8 cellular contexts compared by ENCODE assay signal in the genomic region with DNA sequence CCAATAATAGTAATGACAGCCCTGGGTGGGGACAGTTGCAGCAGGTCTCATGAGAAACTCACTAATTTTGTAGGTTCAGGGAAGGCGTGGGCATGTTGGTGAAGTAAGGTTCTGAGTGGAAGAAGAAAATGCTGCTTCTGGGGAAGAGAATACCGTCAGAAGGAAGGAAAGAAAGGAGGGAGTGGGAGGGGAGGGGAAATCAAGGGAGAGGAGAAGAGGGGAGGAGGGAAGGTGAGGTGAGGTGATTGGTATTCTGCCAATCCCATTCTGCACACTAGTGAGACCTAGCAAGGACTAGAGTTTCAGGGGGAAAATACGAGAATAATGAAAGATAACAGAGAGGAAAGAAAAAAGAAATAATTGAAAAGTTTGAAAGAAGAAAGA. TPM values are rescaled to one million over a fixed set of nuclear protein-coding genes. Genes with fewer than 3 reads are reported as not detected.
DNase-seq lines count a peak whose midpoint lies in the region; ATAC-seq and TF ChIP-seq lines count a peak whose summit lies in the region.

No MANE protein-coding gene starts in this region.

- H3K9ac ChIP-seq in iPS-18a (ENCODE audit: low read length): peak overlapping the region; percentile 69

- H3K27ac ChIP-seq in iPS-18a (ENCODE audit: low read length) (no peak overlapping the region), stomach (peak overlapping the region; percentile 78 to 88 (median 85))

- H3K27ac Mint-ChIP-seq in activated CD8-positive, alpha-beta memory T cell treated with anti-CD3 and anti-CD28 coated beads, Interleukin-2, amount 10 ng/mL, durations not matched to agents 7 days and 5 days: peak overlapping the region; percentile 86
- peak overlapping the region; percentile 76 for H3K27ac Mint-ChIP-seq in activated CD4-positive, alpha-beta memory T cell treated with anti-CD3 and anti-CD28 coated beads, Interleukin-2, amount 10 ng/mL, durations not matched to agents 7 days and 5 days

- 13 to 19% (median 15%) methylated on average over 3 of the region's 3 CpGs for WGBS in stomach, 5 donors

- no peak for TF ChIP-seq EP300 in stomach (IDR thresholded peaks at IDR 0.05)

- peak in 1 of 7 experiments; percentile 5 for TF ChIP-seq CTCF in stomach (IDR thresholded peaks at IDR 0.05)

- ATAC-seq in activated CD8-positive, alpha-beta memory T cell treated with anti-CD3 and anti-CD28 coated beads, Interleukin-2, amount 10 ng/mL, durations not matched to agents 7 days and 5 days: no peak
- ATAC-seq in GM18517 (IDR thresholded peaks at IDR 0.05; ENCODE audit: unreplicated experiment) (no peak), GM18858 (IDR thresholded peaks at IDR 0.05; ENCODE audit: unreplicated experiment) (no peak)

- H3K9me3 Mint-ChIP-seq in activated CD8-positive, alpha-beta memory T cell treated with anti-CD3 and anti-CD28 coated beads, Interleukin-2, amount 10 ng/mL, durations not matched to agents 7 days and 5 days (ENCODE audit: low read depth): no peaks in the 10 kb centered on the region
- H3K9me3 Mint-ChIP-seq in activated CD4-positive, alpha-beta memory T cell treated with anti-CD3 and anti-CD28 coated beads, Interleukin-2, amount 10 ng/mL, durations not matched to agents 7 days and 5 days: no peaks in the 10 kb centered on the region

- intact Hi-C loops in stomach (cut with DNase I; ENCODE audit: low total_unique reads): no loop called here

- CTCF ChIA-PET in activated CD8-positive, alpha-beta memory T cell treated with anti-CD3 and anti-CD28 coated beads, Interleukin-2, amount 10 ng/mL, durations not matched to agents 7 days and 5 days (lab: Charles Lee): interaction anchor here (1.0 to 12.6 kb wide), 7 partner anchors 99 to 326 kb away, joined by 3 to 177 read pairs (median 7); a partner anchor contains a TSS
- CTCF ChIA-PET in activated CD4-positive, alpha-beta memory T cell treated with anti-CD3 and anti-CD28 coated beads, Interleukin-2, amount 10 ng/mL, durations not matched to agents 7 days and 5 days (lab: Charles Lee): interaction anchor here (0.5 to 8.6 kb wide), 13 partner anchors 20 to 330 kb away, joined by 3 to 86 read pairs (median 4); a partner anchor contains a TSS

- H3K9me3 ChIP-seq in iPS-18a (ENCODE audit: control insufficient read depth, low read depth, low read length): no peaks in the 10 kb centered on the region
- no peaks in the 10 kb centered on the region for H3K9me3 ChIP-seq in stomach

- H3K4me1 ChIP-seq in iPS-18a (ENCODE audit: control insufficient read depth, low read depth, low read length) (peaks cover 12% of the 10 kb centered on the region), stomach (peaks cover 5 to 29% (median 14%) of the 10 kb centered on the region in 4 donors)

- H3K27me3 ChIP-seq in iPS-18a (ENCODE audit: control insufficient read depth, insufficient read depth, low read length): peaks cover 3% of the 10 kb centered on the region
- H3K27me3 ChIP-seq in stomach: peaks cover 0 to 20% (median 0%) of the 10 kb centered on the region in 3 donors

- H3K4me3 ChIP-seq in iPS-18a (ENCODE audit: low read length): peak overlapping the region; percentile 77
- H3K4me3 ChIP-seq in stomach: peak overlapping the region; percentile 49 to 66 (median 53)

- no peak for DNase-seq in activated CD8-positive, alpha-beta memory T cell treated with anti-CD3 and anti-CD28 coated beads, Interleukin-2, amount 10 ng/mL, durations not matched to agents 7 days and 5 days
- no peak for DNase-seq in activated CD8-positive, alpha-beta memory T cell treated with anti-CD3 and anti-CD28 coated beads, Interleukin-2, amount 50 U/mL, for 4 hours
- no peak for DNase-seq in activated CD4-positive, alpha-beta memory T cell treated with anti-CD3 and anti-CD28 coated beads, Interleukin-2, amount 10 ng/mL, durations not matched to agents 7 days and 5 days
- DNase-seq in stomach (no peak), SK-N-DZ (ENCODE audit: low spot score) (no peak)

- H3K36me3 Mint-ChIP-seq in activated CD8-positive, alpha-beta memory T cell treated with anti-CD3 and anti-CD28 coated beads, Interleukin-2, amount 10 ng/mL, durations not matched to agents 7 days and 5 days: no peaks in the 10 kb centered on the region
- no peaks in the 10 kb centered on the region for H3K36me3 Mint-ChIP-seq in activated CD4-positive, alpha-beta memory T cell treated with anti-CD3 and anti-CD28 coated beads, Interleukin-2, amount 10 ng/mL, durations not matched to agents 7 days and 5 days (ENCODE audit: low read depth)

- H3K4me3 Mint-ChIP-seq in activated CD8-positive, alpha-beta memory T cell treated with anti-CD3 and anti-CD28 coated beads, Interleukin-2, amount 10 ng/mL, durations not matched to agents 7 days and 5 days: peak overlapping the region; percentile 84
- H3K4me3 Mint-ChIP-seq in activated CD4-positive, alpha-beta memory T cell treated with anti-CD3 and anti-CD28 coated beads, Interleukin-2, amount 10 ng/mL, durations not matched to agents 7 days and 5 days: peak overlapping the region; percentile 85

- H3K36me3 ChIP-seq in iPS-18a (ENCODE audit: control insufficient read depth, low read depth, low read length) (no peaks in the 10 kb centered on the region), stomach (no peaks in the 10 kb centered on the region)

- no peak for TF ChIP-seq POLR2A in stomach (IDR thresholded peaks at IDR 0.05)

- POLR2A ChIA-PET in activated CD4-positive, alpha-beta memory T cell treated with anti-CD3 and anti-CD28 coated beads, Interleukin-2, amount 10 ng/mL, durations not matched to agents 7 days and 5 days (lab: Charles Lee): interaction anchor here (1.0 to 2.0 kb wide), 7 partner anchors 32 to 205 kb away, joined by 3 to 16 read pairs (median 4); a partner anchor contains a TSS

- peaks cover 33% of the 10 kb centered on the region for H3K4me1 Mint-ChIP-seq in activated CD8-positive, alpha-beta memory T cell treated with anti-CD3 and anti-CD28 coated beads, Interleukin-2, amount 10 ng/mL, durations not matched to agents 7 days and 5 days
- peaks cover 33% of the 10 kb centered on the region for H3K4me1 Mint-ChIP-seq in activated CD4-positive, alpha-beta memory T cell treated with anti-CD3 and anti-CD28 coated beads, Interleukin-2, amount 10 ng/mL, durations not matched to agents 7 days and 5 days

- H3K27me3 Mint-ChIP-seq in activated CD8-positive, alpha-beta memory T cell treated with anti-CD3 and anti-CD28 coated beads, Interleukin-2, amount 10 ng/mL, durations not matched to agents 7 days and 5 days: peaks cover 31% of the 10 kb centered on the region
- peaks cover 27% of the 10 kb centered on the region for H3K27me3 Mint-ChIP-seq in activated CD4-positive, alpha-beta memory T cell treated with anti-CD3 and anti-CD28 coated beads, Interleukin-2, amount 10 ng/mL, durations not matched to agents 7 days and 5 days

RNA-seq across cellular contexts. Expression of a gene that starts 32.4 kb away (rescaled TPM):
- total RNA-seq in activated CD8-positive, alpha-beta memory T cell treated with anti-CD3 and anti-CD28 coated beads, Interleukin-2, amount 10 ng/mL, durations not matched to agents 7 days and 5 days: 10 to 100 TPM; 53.7 to 58.4 TPM
- 10 to 100 TPM; 63.4 to 70.3 TPM for total RNA-seq in activated CD4-positive, alpha-beta memory T cell treated with anti-CD3 and anti-CD28 coated beads, Interleukin-2, amount 10 ng/mL, durations not matched to agents 7 days and 5 days
- total RNA-seq in stomach: 100 to 1,000 TPM in 4 of 5 donors, 10 to 100 TPM in 1; 46.1 to 310 (median 120) TPM
- polyA plus RNA-seq in stomach: 100 to 1,000 TPM; 107 to 178 (median 127) TPM
- 207 and 231 TPM in 2 replicates for polyA plus RNA-seq in SK-N-DZ (2014; cell fraction: cytosol; rRNA removed)
- polyA plus RNA-seq in SK-N-DZ (2014; cell fraction: nucleus; rRNA removed): 200 and 263 TPM in 2 replicates

RNA-seq across cellular contexts. Expression of a gene that starts 54.9 kb away (rescaled TPM):
- total RNA-seq in activated CD8-positive, alpha-beta memory T cell treated with anti-CD3 and anti-CD28 coated beads, Interleukin-2, amount 10 ng/mL, durations not matched to agents 7 days and 5 days: not detected
- total RNA-seq in activated CD4-positive, alpha-beta memory T cell treated with anti-CD3 and anti-CD28 coated beads, Interleukin-2, amount 10 ng/mL, durations not matched to agents 7 days and 5 days: not detected
- not detected for total RNA-seq in stomach
- polyA plus RNA-seq in stomach: not detected
- not detected in 2 replicates for polyA plus RNA-seq in SK-N-DZ (2014; cell fraction: cytosol; rRNA removed)
- polyA plus RNA-seq in SK-N-DZ (2014; cell fraction: nucleus; rRNA removed): not detected in 2 replicates
